In genomic region chr16:87431926-87432325, GRCh38 we compare ENCODE assay signal across 12 cellular contexts. TPM values are rescaled to one million over a fixed set of nuclear protein-coding genes. Genes with fewer than 3 reads are reported as not detected.
DNase-seq lines count a peak whose midpoint lies in the region; ATAC-seq, FAIRE-seq and TF ChIP-seq lines count a peak whose summit lies in the region.
"Had no signal": no experiment of that assay in that cellular context is flagged by ENCODE, and none has a peak within 500 bp of the region (broad histone marks: within the 10 kb centered on the region; RNA-seq: fewer than 3 reads in every experiment).

No MANE protein-coding gene starts in this region.

- intact Hi-C loops in colonic mucosa (cut with DNase I) = no loop called here

- TF ChIP-seq CTCF in AG09309 (IDR thresholded peaks at IDR 0.05; ENCODE audit: control insufficient read depth, insufficient read depth, low read depth, low read length, missing control alignments) = no peak
- no peak for TF ChIP-seq CTCF in cardiac fibroblast (IDR thresholded peaks at IDR 0.05; ENCODE audit: low read depth, low read length)
- TF ChIP-seq CTCF in kidney epithelial cell (IDR thresholded peaks at IDR 0.05; ENCODE audit: insufficient read depth, low read length, poor library complexity, severe bottlenecking) = no peak
- no peak for TF ChIP-seq CTCF in colonic mucosa (IDR thresholded peaks at IDR 0.05)

- H3K9ac ChIP-seq in colonic mucosa (ENCODE audit: low read depth in 2 of 2, low read length in 2 of 2) = no peak overlapping the region

- H3K27me3 ChIP-seq in kidney epithelial cell (ENCODE audit: control insufficient read depth, insufficient read depth, low read length) (no peaks in the 10 kb centered on the region), colonic mucosa (no peaks in the 10 kb centered on the region)

- no peaks in the 10 kb centered on the region for H3K9me3 Mint-ChIP-seq in activated naive CD4-positive, alpha-beta T cell treated with anti-CD3 and anti-CD28 coated beads, Interleukin-2, amount 50 U/mL, for 72 hours
- H3K9me3 Mint-ChIP-seq: CD8-positive, alpha-beta memory T cell had no signal

- H3K27ac Mint-ChIP-seq in activated naive CD4-positive, alpha-beta T cell treated with anti-CD3 and anti-CD28 coated beads, Interleukin-2, amount 50 U/mL, for 72 hours = no peak overlapping the region

- DNase-seq in AG09309 (ENCODE audit: low read depth) (peak; percentile 45), HTR-8/SVneo (ENCODE audit: insufficient read length, low spot score) (peak; percentile 48), cardiac fibroblast (ENCODE audit: low read depth in 2 of 2) (peak; percentile 65 to 84), kidney epithelial cell (ENCODE audit: low read depth) (peak; percentile 28), colonic mucosa (no peak), OCI-M2 (lab: John Stamatoyannopoulos, UW; ENCODE audit: unreplicated experiment) (no peak)
- DNase-seq in activated naive CD4-positive, alpha-beta T cell treated with anti-CD3 and anti-CD28 coated beads, Interleukin-2, amount 50 U/mL, for 72 hours (ENCODE audit: low spot score in 2 of 2) = no peak
- DNase-seq: CD8-positive, alpha-beta memory T cell; NCI-H1436; small intestine had no signal

- no peak for ATAC-seq in HG03159 (IDR thresholded peaks at IDR 0.05; ENCODE audit: unreplicated experiment)
- ATAC-seq in activated naive CD4-positive, alpha-beta T cell treated with anti-CD3 and anti-CD28 coated beads, Interleukin-2, amount 50 U/mL, for 72 hours = no peak

- H3K9me3 ChIP-seq in colonic mucosa = no peaks in the 10 kb centered on the region

- H3K4me1 ChIP-seq in colonic mucosa = no peaks in the 10 kb centered on the region

- H3K36me3 Mint-ChIP-seq in activated naive CD4-positive, alpha-beta T cell treated with anti-CD3 and anti-CD28 coated beads, Interleukin-2, amount 50 U/mL, for 72 hours = no peaks in the 10 kb centered on the region

- FAIRE-seq in HTR-8/SVneo (lab: Jason Lieb, UNC) = no peak
- FAIRE-seq: small intestine had no signal

- H3K36me3 ChIP-seq in kidney epithelial cell (ENCODE audit: control insufficient read depth, insufficient read depth, low read length) = peaks cover 4% of the 10 kb centered on the region
- H3K36me3 ChIP-seq in colonic mucosa = no peaks in the 10 kb centered on the region

- no peak overlapping the region for H3K27ac ChIP-seq in colonic mucosa
- H3K27ac ChIP-seq: VCaP had no signal

- no peak overlapping the region for H3K4me3 ChIP-seq in AG09309 (ENCODE audit: control insufficient read depth, low read depth, low read length)
- H3K4me3 ChIP-seq in cardiac fibroblast (replicated peaks in 1 of 2; ENCODE audit: low read depth in 2 of 2, low read length in 2 of 2) = no peak overlapping the region
- no peak overlapping the region for H3K4me3 ChIP-seq in kidney epithelial cell (ENCODE audit: low read depth, low read length)
- no peak overlapping the region for H3K4me3 ChIP-seq in colonic mucosa

RNA-seq across cellular contexts. Expression of gene MAP1LC3B, which starts 39.8 kb away (rescaled TPM):
- total RNA-seq in kidney epithelial cell = 135 and 136 TPM in 2 replicates
- 10 to 100 TPM; 64.7 to 83.4 TPM for total RNA-seq in activated naive CD4-positive, alpha-beta T cell treated with anti-CD3 and anti-CD28 coated beads, Interleukin-2, amount 50 U/mL, for 72 hours
- total RNA-seq in colonic mucosa = 10 to 100 TPM; 45.0 to 83.0 TPM

RNA-seq across cellular contexts. Expression of gene FBXO31, which starts 48.4 kb away (rescaled TPM):
- total RNA-seq in kidney epithelial cell (25.1 and 28.9 TPM in 2 replicates), colonic mucosa (10 to 100 TPM; 35.1 to 52.3 TPM)
- 10 to 100 TPM; 25.3 to 36.0 TPM for total RNA-seq in activated naive CD4-positive, alpha-beta T cell treated with anti-CD3 and anti-CD28 coated beads, Interleukin-2, amount 50 U/mL, for 72 hours

Comparison
In these comparisons a context has a peak if more than half of its experiments do, and no peak if none do; other contexts are left out.
1. DNase-seq: peak in AG09309 (single experiment), HTR-8/SVneo (single experiment), cardiac fibroblast (2 of 2) and kidney epithelial cell (single experiment); none in activated naive CD4-positive, alpha-beta T cell treated with anti-CD3 and anti-CD28 coated beads, Interleukin-2, amount 50 U/mL, for 72 hours (0 of 2), colonic mucosa (single experiment) and OCI-M2 (single experiment).